ENCODE assay signal across 8 cellular contexts in the genomic region with DNA sequence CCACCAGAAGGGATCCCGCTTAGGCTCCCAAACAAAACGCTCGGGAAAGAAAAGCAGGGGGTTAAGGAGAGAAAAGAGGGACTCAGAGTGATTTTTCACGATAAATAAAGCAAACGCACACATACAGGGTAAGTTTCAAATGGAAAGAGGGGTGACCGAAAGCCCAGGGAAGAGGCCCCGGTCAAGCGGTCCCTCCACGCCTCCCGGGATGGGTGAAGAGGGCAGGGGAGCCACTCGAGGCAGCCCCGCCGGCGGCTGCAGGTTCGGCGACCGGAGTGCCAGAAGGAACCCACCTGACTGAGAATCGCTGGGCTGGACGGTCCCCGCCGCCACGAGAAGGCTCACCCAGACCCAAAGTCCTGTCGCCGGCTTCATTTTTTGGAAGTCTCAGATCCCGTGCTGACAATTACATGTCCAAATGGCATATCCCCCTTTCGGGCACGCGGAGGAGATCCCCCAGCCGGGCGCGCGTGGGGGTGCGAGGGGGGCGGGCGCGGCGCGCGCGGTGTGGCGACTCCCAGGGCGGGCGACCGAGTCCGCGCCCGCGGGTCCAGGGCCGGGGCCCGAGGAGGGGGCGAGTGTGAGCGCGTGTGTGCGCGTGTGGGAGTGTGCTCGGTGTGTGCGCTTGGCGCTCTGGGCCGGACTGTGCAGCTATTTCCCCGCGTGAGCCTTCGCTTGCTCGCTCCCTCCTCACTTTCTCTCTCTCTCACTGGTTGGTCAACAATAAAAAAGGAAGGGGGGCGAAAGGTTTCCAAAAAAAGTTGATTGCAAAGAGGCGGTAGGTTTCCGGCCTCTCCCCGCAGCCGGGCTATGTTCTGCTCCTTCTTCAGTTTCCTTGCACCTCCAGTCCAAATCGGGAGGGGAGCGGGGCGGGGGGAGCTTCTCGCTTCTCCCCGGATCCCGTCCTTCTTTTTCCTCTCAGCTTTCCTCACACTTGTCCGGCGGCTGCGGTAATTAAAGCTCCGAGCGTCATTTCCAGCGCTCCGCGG. TPM values are rescaled to one million over a fixed set of nuclear protein-coding genes. Genes with fewer than 3 reads are reported as not detected.
A peak's percentile ranks its signal among the peaks of the same experiment; 100 is the strongest.
DNase-seq lines count a peak whose midpoint lies in the region; ATAC-seq and TF ChIP-seq lines count a peak whose summit lies in the region.

A gene (minus strand): TSS at position 647 of the 989 bp plus-strand sequence. CDS start 272 bp downstream, at position 375.

- intact Hi-C loops in colonic mucosa (cut with DNase I) (no loop called here), lower leg skin (cut with DNase I; ENCODE audit: low total_unique reads) (no loop called here)

- no peaks in the 10 kb centered on the region for H3K36me3 ChIP-seq in colonic mucosa

- peaks cover 0 to 1% (median 0%) of the 10 kb centered on the region in 3 donors for H3K9me3 Mint-ChIP-seq in IgD-negative memory B cell

- no peak within 1 kb of the TSS for H3K27ac Mint-ChIP-seq in IgD-negative memory B cell

- peaks cover 52% of the 10 kb centered on the region for H3K27me3 Mint-ChIP-seq in IgD-negative memory B cell

- peak within 1 kb of the TSS; percentile 40 for H3K4me3 ChIP-seq in colonic mucosa
- peak within 1 kb of the TSS; percentile 39 for H3K4me3 ChIP-seq in lower leg skin (ENCODE audit: low read depth, poor library complexity, severe bottlenecking)

- peak; percentile 24 for DNase-seq in Daoy (ENCODE audit: low read depth)
- no peak for DNase-seq in colonic mucosa
- DNase-seq in lower leg skin (ENCODE audit: low spot score in 2 of 2), result peak in 1 of 2 donors; percentile 81
- DNase-seq in mesenteric fat pad (ENCODE audit: low spot score), result no peak
- no peak for DNase-seq in germinal center (ENCODE audit: low spot score)

- H3K4me3 Mint-ChIP-seq in IgD-negative memory B cell, result peak within 1 kb of the TSS; percentile 28 to 79 (median 49)

- H3K27ac ChIP-seq in colonic mucosa (no peak within 1 kb of the TSS), temporal lobe (ENCODE audit: low read depth, low read length) (peak within 1 kb of the TSS; percentile 69)

- H3K9me3 ChIP-seq in colonic mucosa, result no peaks in the 10 kb centered on the region

- H3K4me1 ChIP-seq in colonic mucosa, result no peaks in the 10 kb centered on the region

- WGBS in lower leg skin, 2 donors, result 0% methylated on average over 53 to 64 of the region's 82 CpGs

- ATAC-seq in HG02981 (IDR thresholded peaks at IDR 0.05; ENCODE audit: unreplicated experiment), result no peak

- peaks cover 42% of the 10 kb centered on the region for H3K27me3 ChIP-seq in colonic mucosa

- TF ChIP-seq POLR2A in lower leg skin (IDR thresholded peaks at IDR 0.05), result no peak

- peaks cover 1% of the 10 kb centered on the region for H3K36me3 Mint-ChIP-seq in IgD-negative memory B cell

- peaks cover 1 to 8% (median 5%) of the 10 kb centered on the region in 3 donors for H3K4me1 Mint-ChIP-seq in IgD-negative memory B cell

- TF ChIP-seq CTCF in colonic mucosa (IDR thresholded peaks at IDR 0.05) (no peak), lower leg skin (IDR thresholded peaks at IDR 0.05) (no peak)

- peak within 1 kb of the TSS in 1 of 2 donors; percentile 12 for H3K9ac ChIP-seq in colonic mucosa (ENCODE audit: low read depth in 2 of 2, low read length in 2 of 2)

RNA-seq across cellular contexts. Expression of the gene that starts here (rescaled TPM):
- total RNA-seq in Daoy (2014; rRNA removed; shearing (Covaris generic)), result 0.03 and 0.06 TPM in 2 replicates
- polyA plus RNA-seq in IgD-negative memory B cell, result not detected
- total RNA-seq in colonic mucosa (under 1 TPM; 0.05 to 0.07 TPM), lower leg skin (1 to 10 TPM in 1 of 4 donors, under 1 TPM in 3; 0.59 to 1.5 (median 0.83) TPM), temporal lobe (99.1 TPM), mesenteric fat pad (0.45 TPM)

Comparison
In these comparisons a context has a peak if more than half of its experiments do, and no peak if none do; other contexts are left out.
1. RNA of the gene that starts here (total RNA-seq): 99.1 TPM in temporal lobe (single experiment); 0.59 to 1.5 TPM in lower leg skin, 0.45 TPM in mesenteric fat pad (single experiment), 0.05 to 0.07 TPM in colonic mucosa and 0.03 to 0.06 TPM in Daoy; every median in the first group is over 10 times any median in the second.
2. Peak in DNase-seq in Daoy; RNA of the gene not detected or under 1 TPM.